In genomic region chr14:52048641-52049204, GRCh38 we compare ENCODE assay signal across 15 cellular contexts. TPM values are rescaled to one million over a fixed set of nuclear protein-coding genes. Genes with fewer than 3 reads are reported as not detected.
DNase-seq lines count a peak whose midpoint lies in the region; ATAC-seq, FAIRE-seq and TF ChIP-seq lines count a peak whose summit lies in the region.
"Had no signal": no experiment of that assay in that cellular context is flagged by ENCODE, and none has a peak within 500 bp of the region (broad histone marks: within the 10 kb centered on the region; RNA-seq: fewer than 3 reads in every experiment).

No MANE protein-coding gene starts in this region.

- H3K4me3 ChIP-seq in cardiac muscle cell (no peak overlapping the region), astrocyte (ENCODE audit: insufficient read depth, low read depth, low read length) (no peak overlapping the region), right cardiac atrium (ENCODE audit: low read length) (no peak overlapping the region), transverse colon (no peak overlapping the region)
- H3K4me3 ChIP-seq: uterus had no signal

- H3K9ac ChIP-seq in astrocyte (ENCODE audit: low read length): no peak overlapping the region

- TF ChIP-seq CTCF in cardiac muscle cell (IDR thresholded peaks at IDR 0.05; ENCODE audit: low read depth, low read length) (no peak), astrocyte (IDR thresholded peaks at IDR 0.05; ENCODE audit: insufficient read depth, low read depth, low read length) (no peak), transverse colon (IDR thresholded peaks at IDR 0.05) (no peak)

- WGBS in right cardiac atrium: 55% methylated on average over 3 of the region's 3 CpGs
- WGBS in transverse colon (ENCODE audit: low coverage in 1 of 2), 2 donors: 60 to 61% methylated on average over 2 to 3 of the region's 3 CpGs

- H4K20me1 ChIP-seq in astrocyte (ENCODE audit: insufficient read depth, low read length): no peaks in the 10 kb centered on the region

- peaks cover 8% of the 10 kb centered on the region for H3K27me3 Mint-ChIP-seq in astrocyte (ENCODE audit: low read depth, unreplicated experiment)

- no peak overlapping the region for H3K4me3 Mint-ChIP-seq in astrocyte (ENCODE audit: unreplicated experiment)
- H3K4me3 Mint-ChIP-seq: activated naive CD4-positive, alpha-beta T cell treated with anti-CD3 and anti-CD28 coated beads for 36 hours; memory B cell had no signal

- peak overlapping the region; percentile 85 for H3K27ac ChIP-seq in cardiac muscle cell
- H3K27ac ChIP-seq in astrocyte (ENCODE audit: low read depth, low read length): peak overlapping the region; percentile 40
- peak overlapping the region; percentile 54 for H3K27ac ChIP-seq in right cardiac atrium (ENCODE audit: low read length)
- H3K27ac ChIP-seq in transverse colon: peak overlapping the region in 3 of 4 donors; percentile 35 to 79 (median 76)

- in situ Hi-C loops in transverse colon (cut with MboI; ENCODE audit: low pct_ligation_motif_present in 1 of 4, low pct_unique_long_range_greater_than_20kb in 1 of 4, low sequenced_read_pairs in 3 of 4): no loop called here
- in situ Hi-C loops in KBM-7 (cut with MboI; ENCODE audit: low pct_unique_long_range_greater_than_20kb, low sequenced_read_pairs): no loop called here

- no peaks in the 10 kb centered on the region for H3K9me3 Mint-ChIP-seq in astrocyte (ENCODE audit: unreplicated experiment)
- H3K9me3 Mint-ChIP-seq: activated naive CD4-positive, alpha-beta T cell treated with anti-CD3 and anti-CD28 coated beads for 36 hours; memory B cell had no signal

- no peak overlapping the region for H3K27ac Mint-ChIP-seq in astrocyte (ENCODE audit: unreplicated experiment)
- H3K27ac Mint-ChIP-seq: activated naive CD4-positive, alpha-beta T cell treated with anti-CD3 and anti-CD28 coated beads for 36 hours; memory B cell had no signal

- H3K4me2 ChIP-seq in astrocyte (ENCODE audit: low read length): no peak overlapping the region

- peaks cover 28% of the 10 kb centered on the region for H3K4me1 Mint-ChIP-seq in astrocyte (ENCODE audit: low read depth, unreplicated experiment)

- H3K36me3 ChIP-seq in cardiac muscle cell (peaks cover 11% of the 10 kb centered on the region), astrocyte (ENCODE audit: insufficient read depth, low read length) (peaks cover 8% of the 10 kb centered on the region), transverse colon (no peaks in the 10 kb centered on the region)
- H3K36me3 ChIP-seq: uterus had no signal

- DNase-seq in cardiac muscle cell (ENCODE audit: low read depth in 1 of 2, low spot score in 1 of 2): no peak
- DNase-seq in Right ventricle myocardium inferior (ENCODE audit: missing footprints): no peak
- DNase-seq in astrocyte (ENCODE audit: low read depth): peak; percentile 46
- peak in 2 of 3 donors; percentile 49 to 64 for DNase-seq in right cardiac atrium
- no peak for DNase-seq in transverse colon
- no peak for DNase-seq in frontal cortex (ENCODE audit: low spot score in 2 of 2)
- no peak for DNase-seq in KBM-7
- DNase-seq in pons (ENCODE audit: low spot score): no peak
- DNase-seq: activated naive CD4-positive, alpha-beta T cell treated with anti-CD3 and anti-CD28 coated beads for 36 hours; NCI-H526; nucleus accumbens; SHP77 treated with DMSO at 0.1 percent for 48 hours had no signal

- FAIRE-seq in astrocyte (lab: Jason Lieb, UNC) (no peak), frontal cortex (lab: Jason Lieb, UNC) (no peak)
- FAIRE-seq: colon had no signal

- H3K27me3 ChIP-seq in cardiac muscle cell (no peaks in the 10 kb centered on the region), astrocyte (ENCODE audit: insufficient read depth, low read length) (no peaks in the 10 kb centered on the region), right cardiac atrium (ENCODE audit: control insufficient read depth, insufficient read depth) (no peaks in the 10 kb centered on the region), transverse colon (no peaks in the 10 kb centered on the region)
- H3K27me3 ChIP-seq: uterus had no signal

- no peak for TF ChIP-seq EP300 in transverse colon (IDR thresholded peaks at IDR 0.05; ENCODE audit: low read depth)

- H3K79me2 ChIP-seq in astrocyte (ENCODE audit: insufficient read depth, low read length): peaks cover 78% of the 10 kb centered on the region

- intact Hi-C loops in Right ventricle myocardium inferior (cut with DNase I) (no loop called here), right cardiac atrium (cut with DNase I) (no loop called here), transverse colon (cut with DNase I; ENCODE audit: low total_unique reads) (no loop called here)

- H3K36me3 Mint-ChIP-seq in astrocyte (ENCODE audit: low read depth, unreplicated experiment): peaks cover 3% of the 10 kb centered on the region
- H3K36me3 Mint-ChIP-seq: memory B cell had no signal

- no peak for TF ChIP-seq POLR2A in transverse colon (IDR thresholded peaks at IDR 0.05)

- H3K4me1 ChIP-seq in cardiac muscle cell (ENCODE audit: low read depth) (peaks cover 88% of the 10 kb centered on the region), astrocyte (ENCODE audit: insufficient read depth, low read length) (peaks cover 51% of the 10 kb centered on the region), right cardiac atrium (ENCODE audit: control insufficient read depth, insufficient read depth, low read length) (peaks cover 35% of the 10 kb centered on the region), transverse colon (peaks cover 30 to 76% (median 45%) of the 10 kb centered on the region in 4 donors)

- no peak overlapping the region for H2AFZ ChIP-seq in astrocyte (ENCODE audit: low read depth, low read length)

- ATAC-seq in Right ventricle myocardium inferior (no peak), right cardiac atrium (peak; percentile 21 to 32)

- H3K9me3 ChIP-seq in cardiac muscle cell (ENCODE audit: low read depth) (no peaks in the 10 kb centered on the region), astrocyte (ENCODE audit: insufficient read depth, low read depth, low read length) (no peaks in the 10 kb centered on the region), right cardiac atrium (ENCODE audit: control insufficient read depth, low read length) (no peaks in the 10 kb centered on the region), transverse colon (no peaks in the 10 kb centered on the region)
- H3K9me3 ChIP-seq: uterus had no signal

RNA-seq across cellular contexts. Expression of gene NID2, which starts 20.1 kb away (rescaled TPM):
- total RNA-seq in cardiac muscle cell (275 and 538 TPM in 2 replicates), Right ventricle myocardium inferior (41.8 TPM), astrocyte (11.4 and 22.3 TPM in 2 replicates), right cardiac atrium (10 to 100 TPM; 22.5 to 38.1 (median 29.2) TPM), transverse colon (10 to 100 TPM in 3 of 4 donors, 1 to 10 TPM in 1; 8.3 to 62.7 (median 27.4) TPM), frontal cortex (8.2 TPM)
- polyA plus RNA-seq in cardiac muscle cell (179 and 341 TPM in 2 replicates), right cardiac atrium (18.9 TPM)
- total RNA-seq: activated naive CD4-positive, alpha-beta T cell treated with anti-CD3 and anti-CD28 coated beads for 36 hours had no signal

RNA-seq across cellular contexts. Expression of gene RTRAF, which starts 59.4 kb away (rescaled TPM):
- total RNA-seq in cardiac muscle cell (60.6 and 129 TPM in 2 replicates), Right ventricle myocardium inferior (276 TPM), astrocyte (213 and 224 TPM in 2 replicates), right cardiac atrium (100 to 1,000 TPM; 160 to 217 (median 190) TPM), transverse colon (10 to 100 TPM; 28.1 to 92.8 (median 51.5) TPM), frontal cortex (33.0 TPM)
- polyA plus RNA-seq in cardiac muscle cell (309 and 332 TPM in 2 replicates), right cardiac atrium (190 TPM)

Comparison
In these comparisons a context has a peak if more than half of its experiments do, and no peak if none do; other contexts are left out.
1. DNase-seq: peak in astrocyte (single experiment) and right cardiac atrium (2 of 3); none in cardiac muscle cell (0 of 2), Right ventricle myocardium inferior (single experiment), transverse colon (single experiment), frontal cortex (0 of 2), KBM-7 (single experiment) and pons (single experiment).
2. Peak in every context shown above with its lines, with median percentiles within 50 percentile points of each other: H3K27ac ChIP-seq.